Comparison of ENCODE assay signal across 33 cellular contexts in genomic region chr18:74870950-74871349, GRCh38.
DNase-seq lines count a peak whose midpoint lies in the region; ATAC-seq, FAIRE-seq and TF ChIP-seq lines count a peak whose summit lies in the region.
"Had no signal": no experiment of that assay in that cellular context is flagged by ENCODE, and none has a peak within 500 bp of the region (broad histone marks: within the 10 kb centered on the region; RNA-seq: fewer than 3 reads in every experiment).

No MANE protein-coding gene starts in this region.

- RAD21 ChIA-PET in GM12878 (lab: Charles Lee; ENCODE audit: unreplicated experiment), result interaction anchor here (0.7 to 1.2 kb wide), 6 partner anchors 64 to 339 kb away, joined by 3 to 6 read pairs (median 4); partner anchors contain the start of gene TSHZ1

- no peak overlapping the region for H3K4me3 Mint-ChIP-seq in activated CD8-positive, alpha-beta T cell treated with anti-CD3 and anti-CD28 coated beads for 36 hours
- H3K4me3 Mint-ChIP-seq: activated naive CD4-positive, alpha-beta T cell treated with anti-CD3 and anti-CD28 coated beads, Interleukin-2, amount 50 U/mL, for 24 hours; activated T-helper 17 cell treated with anti-CD3 and anti-CD28 coated beads, Interleukin-2, amount 50 U/mL, for 72 hours; B cell; effector memory CD8-positive, alpha-beta T cell; natural killer cell; stimulated activated effector memory CD8-positive, alpha-beta T cell treated with anti-CD3 and anti-CD28 coated beads, Interleukin-12 subunit alpha, Interleukin-12 subunit beta, amount 100 ng/mL, for 72 hours had no signal

- H3K4me1 ChIP-seq in GM12878 (ENCODE audit: control insufficient read depth, insufficient read depth, low read length), result peaks cover 18% of the 10 kb centered on the region
- H3K4me1 ChIP-seq: colonic mucosa, spleen, upper lobe of right lung had no signal

- in situ Hi-C loops in GM12878 (cut with MboI), result no loop called here

- H3K9me3 Mint-ChIP-seq in activated CD8-positive, alpha-beta T cell treated with anti-CD3 and anti-CD28 coated beads for 36 hours, result no peaks in the 10 kb centered on the region
- H3K9me3 Mint-ChIP-seq: activated naive CD4-positive, alpha-beta T cell treated with anti-CD3 and anti-CD28 coated beads, Interleukin-2, amount 50 U/mL, for 24 hours; activated T-helper 17 cell treated with anti-CD3 and anti-CD28 coated beads, Interleukin-2, amount 50 U/mL, for 72 hours; effector memory CD8-positive, alpha-beta T cell; natural killer cell; stimulated activated effector memory CD8-positive, alpha-beta T cell treated with anti-CD3 and anti-CD28 coated beads, Interleukin-12 subunit alpha, Interleukin-12 subunit beta, amount 100 ng/mL, for 72 hours had no signal

- H3K27me3 ChIP-seq in GM12878 (replicated peaks in 1 of 2; ENCODE audit: control insufficient read depth in 2 of 2, insufficient read depth in 2 of 2, low read length in 1 of 2), result no peaks in the 10 kb centered on the region
- H3K27me3 ChIP-seq: colonic mucosa, ovary, spleen, upper lobe of right lung had no signal

- no peaks in the 10 kb centered on the region for H3K36me3 ChIP-seq in GM12878 (ENCODE audit: control insufficient read depth in 2 of 2, insufficient read depth in 2 of 2, low read length in 1 of 2)
- H3K36me3 ChIP-seq: colonic mucosa, ovary, spleen, upper lobe of right lung had no signal

- no peak for FAIRE-seq in GM12878 (lab: Jason Lieb, UNC)
- FAIRE-seq: A549, bronchial epithelial cell, HepG2 had no signal

- WGBS in GM12878 (ENCODE audit: insufficient coverage, insufficient replicate concordance, low lambda C conversion rate, missing lambda C conversion rate), result 84% methylated on average over 5 of the region's 5 CpGs

- H3K79me2 ChIP-seq in GM12878 (ENCODE audit: control insufficient read depth, insufficient read depth, low read length), result no peaks in the 10 kb centered on the region

- no peaks in the 10 kb centered on the region for H3K36me3 Mint-ChIP-seq in activated CD8-positive, alpha-beta T cell treated with anti-CD3 and anti-CD28 coated beads for 36 hours (ENCODE audit: low read depth)
- H3K36me3 Mint-ChIP-seq: natural killer cell; stimulated activated effector memory CD8-positive, alpha-beta T cell treated with anti-CD3 and anti-CD28 coated beads, Interleukin-12 subunit alpha, Interleukin-12 subunit beta, amount 100 ng/mL, for 72 hours had no signal

- TF ChIP-seq RAD21 in GM12878 (IDR thresholded peaks at IDR 0.05; ENCODE audit: insufficient read depth, low read depth, low read length), result no peak

- H2AFZ ChIP-seq in GM12878 (ENCODE audit: control insufficient read depth, low read depth, low read length), result no peak overlapping the region; the same call in 1 of the 2 replicates

- POLR2A ChIA-PET in GM12878 (lab: Charles Lee), result no interaction called here
- POLR2A ChIA-PET in activated CD8-positive, alpha-beta T cell treated with anti-CD3 and anti-CD28 coated beads for 36 hours (lab: Charles Lee), result no interaction called here

- H3K27ac ChIP-seq in GM12878 (ENCODE audit: control insufficient read depth, insufficient read depth), result peak overlapping the region; percentile 64; the same call in 1 of the 2 replicates
- H3K27ac ChIP-seq: A549, colonic mucosa, ovary, spleen, upper lobe of right lung had no signal

- ATAC-seq in GM21390 (IDR thresholded peaks at IDR 0.05; ENCODE audit: unreplicated experiment) (peak; percentile 14), HG02981 (IDR thresholded peaks at IDR 0.05; ENCODE audit: unreplicated experiment) (peak; percentile 4), GM12878 (peak; percentile 6; the same call in 2 of the 3 replicates)
- no peak for ATAC-seq in activated CD8-positive, alpha-beta T cell treated with anti-CD3 and anti-CD28 coated beads for 36 hours
- ATAC-seq: A549; activated T-helper 17 cell treated with anti-CD3 and anti-CD28 coated beads, Interleukin-2, amount 50 U/mL, for 72 hours; effector memory CD8-positive, alpha-beta T cell; esophagus mucosa; HepG2; natural killer cell; PC-3; Right ventricle myocardium inferior; stimulated activated effector memory CD8-positive, alpha-beta T cell treated with anti-CD3 and anti-CD28 coated beads, Interleukin-12 subunit alpha, Interleukin-12 subunit beta, amount 100 ng/mL, for 72 hours; upper lobe of right lung had no signal

- no peak overlapping the region for H3K9ac ChIP-seq in GM12878 (ENCODE audit: control insufficient read depth, insufficient read depth, low read length)

- no peak overlapping the region for H3K27ac Mint-ChIP-seq in activated CD8-positive, alpha-beta T cell treated with anti-CD3 and anti-CD28 coated beads for 36 hours
- H3K27ac Mint-ChIP-seq: activated naive CD4-positive, alpha-beta T cell treated with anti-CD3 and anti-CD28 coated beads, Interleukin-2, amount 50 U/mL, for 24 hours; activated T-helper 17 cell treated with anti-CD3 and anti-CD28 coated beads, Interleukin-2, amount 50 U/mL, for 72 hours; B cell; effector memory CD8-positive, alpha-beta T cell; natural killer cell; stimulated activated effector memory CD8-positive, alpha-beta T cell treated with anti-CD3 and anti-CD28 coated beads, Interleukin-12 subunit alpha, Interleukin-12 subunit beta, amount 100 ng/mL, for 72 hours had no signal

- SMC1A ChIA-PET in GM12878 (lab: Charles Lee; ENCODE audit: uncharacterized antibody, unreplicated experiment), result interaction anchor here (0.7 to 3.7 kb wide), 13 partner anchors 9 to 218 kb away, joined by 3 to 26 read pairs (median 5); no protein-coding TSS in a partner anchor

- no peak for TF ChIP-seq CTCF in GM12878 (IDR thresholded peaks at IDR 0.05 in 2 of 3, conservative IDR thresholded peaks at IDR 0.05 in 1 of 3; ENCODE audit: control insufficient read depth in 2 of 3, extremely low read depth in 1 of 3, insufficient read depth in 1 of 3, low read depth in 3 of 3, low read length in 3 of 3)
- TF ChIP-seq CTCF in activated CD8-positive, alpha-beta T cell treated with anti-CD3 and anti-CD28 coated beads for 36 hours (IDR thresholded peaks at IDR 0.05), result no peak

- no peak for TF ChIP-seq POLR2A in GM12878 (IDR thresholded peaks at IDR 0.05; ENCODE audit: low read depth, low read length)

- TF ChIP-seq EP300 in GM12878 (IDR thresholded peaks at IDR 0.05; ENCODE audit: borderline replicate concordance in 1 of 2, control insufficient read depth in 1 of 2, low read depth in 2 of 2, low read length in 2 of 2), result no peak

- H4K20me1 ChIP-seq in GM12878 (ENCODE audit: control insufficient read depth, insufficient read depth), result no peaks in the 10 kb centered on the region

- DNase-seq in ELF-1 (ENCODE audit: low read depth, low spot score) (peak; percentile 17), GM12878 (ENCODE audit: low read depth, low spot score) (no peak), DMS79 treated with DMSO at 0.1 percent for 48 hours (lab: John Stamatoyannopoulos, UW) (no peak), NCI-H187 (lab: John Stamatoyannopoulos, UW) (no peak), HCEC 1CT (no peak)
- DNase-seq in activated CD8-positive, alpha-beta T cell treated with anti-CD3 and anti-CD28 coated beads for 36 hours, result no peak
- DNase-seq: activated CD8-positive, alpha-beta memory T cell treated with anti-CD3 and anti-CD28 coated beads, Interleukin-2, amount 50 U/mL, for 48 hours; colonic mucosa; effector memory CD8-positive, alpha-beta T cell; GF-D8; H7; hippocampal formation; natural killer cell; NCI-H1092; NCI-H2029; ovary; PC-3; spleen; stimulated activated CD4-positive, alpha-beta T cell treated with anti-CD3 and anti-CD28 coated beads, Interleukin-2, amount 100 ng/mL, for 48 hours; substantia nigra; T-helper 9 cell; upper lobe of right lung had no signal

- no TSS peak for BruUV-seq in GM12878 (replicated peaks; lab: Mats Ljungman, UMichigan)

- H3K9me3 ChIP-seq in GM12878 (replicated peaks; ENCODE audit: control insufficient read depth, insufficient read depth, low read length), result no peaks in the 10 kb centered on the region
- H3K9me3 ChIP-seq: A549, colonic mucosa, ovary, spleen, upper lobe of right lung had no signal

- intact Hi-C loops in GM12878 (cut with micrococcal nuclease; ENCODE audit: unreplicated experiment), result loop anchor here (5.0 to 10.0 kb wide), 3 partner anchors 64 to 334 kb away; partner anchors contain the start of gene PTGR3
- intact Hi-C loops in activated CD8-positive, alpha-beta T cell treated with anti-CD3 and anti-CD28 coated beads for 36 hours (cut with micrococcal nuclease), result no loop called here

- H3K4me3 ChIP-seq in GM12878, result no peak overlapping the region
- H3K4me3 ChIP-seq: A549, colonic mucosa, ovary, spleen, upper lobe of right lung had no signal

- H3K4me1 Mint-ChIP-seq in activated CD8-positive, alpha-beta T cell treated with anti-CD3 and anti-CD28 coated beads for 36 hours (ENCODE audit: low read depth), result no peaks in the 10 kb centered on the region
- H3K4me1 Mint-ChIP-seq: activated naive CD4-positive, alpha-beta T cell treated with anti-CD3 and anti-CD28 coated beads, Interleukin-2, amount 50 U/mL, for 24 hours; activated T-helper 17 cell treated with anti-CD3 and anti-CD28 coated beads, Interleukin-2, amount 50 U/mL, for 72 hours; natural killer cell; stimulated activated effector memory CD8-positive, alpha-beta T cell treated with anti-CD3 and anti-CD28 coated beads, Interleukin-12 subunit alpha, Interleukin-12 subunit beta, amount 100 ng/mL, for 72 hours had no signal

- no peaks in the 10 kb centered on the region for H3K27me3 Mint-ChIP-seq in activated CD8-positive, alpha-beta T cell treated with anti-CD3 and anti-CD28 coated beads for 36 hours
- H3K27me3 Mint-ChIP-seq: activated naive CD4-positive, alpha-beta T cell treated with anti-CD3 and anti-CD28 coated beads, Interleukin-2, amount 50 U/mL, for 24 hours; activated T-helper 17 cell treated with anti-CD3 and anti-CD28 coated beads, Interleukin-2, amount 50 U/mL, for 72 hours; B cell; effector memory CD8-positive, alpha-beta T cell had no signal

- CTCF ChIA-PET in GM12878 (lab: Yijun Ruan, JAX), result interaction anchor here (0.7 to 0.8 kb wide), 2 partner anchors 193 to 218 kb away, joined by 3 read pairs; no protein-coding TSS in a partner anchor
- CTCF ChIA-PET in activated CD8-positive, alpha-beta T cell treated with anti-CD3 and anti-CD28 coated beads for 36 hours (lab: Charles Lee), result no interaction called here

- H3K4me2 ChIP-seq in GM12878 (ENCODE audit: control insufficient read depth, insufficient read depth), result peak overlapping the region; percentile 52

TF ChIP-seq in GM12878, 131 proteins besides CTCF, POLR2A, EP300 and RAD21 (continues in another document):
- TF ChIP-seq PAX5 (IDR thresholded peaks at IDR 0.05; ENCODE audit: borderline replicate concordance, low read depth, low read length) (no peak), SMAD1 (IDR thresholded peaks at IDR 0.05; ENCODE audit: low read depth, partially characterized antibody) (no peak)
